In genomic region chr20:21613512-21613911, GRCh38 we compare ENCODE assay signal across 11 cellular contexts.
DNase-seq lines count a peak whose midpoint lies in the region; ATAC-seq and TF ChIP-seq lines count a peak whose summit lies in the region.
"Had no signal": no experiment of that assay in that cellular context is flagged by ENCODE, and none has a peak within 500 bp of the region (broad histone marks: within the 10 kb centered on the region; RNA-seq: fewer than 3 reads in every experiment).

No MANE protein-coding gene starts in this region.

- no peak for ATAC-seq in GM21515 (IDR thresholded peaks at IDR 0.05; ENCODE audit: unreplicated experiment)
- ATAC-seq in HG03432 (IDR thresholded peaks at IDR 0.05; ENCODE audit: unreplicated experiment): no peak
- no peak for ATAC-seq in GM18505 (IDR thresholded peaks at IDR 0.05; ENCODE audit: unreplicated experiment)

- H3K36me3 ChIP-seq in SK-N-MC (ENCODE audit: insufficient read depth, low read length): no peaks in the 10 kb centered on the region
- H3K36me3 ChIP-seq: Peyer's patch had no signal

- H3K4me3 ChIP-seq in SK-N-MC: 0 out of 2 replicates have a peak overlapping the region, but pooled peaks have one; percentile 26
- H3K4me3 ChIP-seq: Peyer's patch had no signal

- H3K27ac ChIP-seq in SK-N-MC: peak overlapping the region; percentile 51; the same call in 1 of the 2 replicates
- H3K27ac ChIP-seq: C4-2B, Peyer's patch had no signal

- TF ChIP-seq POLR2A in GM18505 (IDR thresholded peaks at IDR 0.05; ENCODE audit: borderline replicate concordance, extremely low read depth, insufficient read depth, insufficient read length): no peak

- no peak overlapping the region for H3K9ac ChIP-seq in SK-N-MC (ENCODE audit: insufficient read length)

- peak; percentile 4 for DNase-seq in DMS79 (lab: John Stamatoyannopoulos, UW)
- peak; percentile 77 for DNase-seq in NCI-H146 treated with DMSO at 0.1 percent for 48 hours (lab: John Stamatoyannopoulos, UW; ENCODE audit: unreplicated experiment)
- DNase-seq in SK-N-MC (ENCODE audit: low read depth, low spot score): peak; percentile 61
- peak; percentile 51 for DNase-seq in myocyte (ENCODE audit: low read depth)
- no peak for DNase-seq in putamen (ENCODE audit: low spot score)
- DNase-seq: NCI-H1048 had no signal

- H3K9me3 ChIP-seq in SK-N-MC (ENCODE audit: low read depth, low read length): no peaks in the 10 kb centered on the region
- H3K9me3 ChIP-seq: Peyer's patch had no signal
